Comparison of ENCODE assay signal across 24 cellular contexts in genomic region chr12:82009524-82009923, GRCh38.
"Had no signal": no experiment of that assay in that cellular context is flagged by ENCODE, and none has a peak within 500 bp of the region (broad histone marks: within the 10 kb centered on the region; RNA-seq: fewer than 3 reads in every experiment).

No MANE protein-coding gene starts in this region.

- H3K27me3 ChIP-seq: colonic mucosa, dorsolateral prefrontal cortex, esophagus muscularis mucosa, esophagus squamous epithelium, foreskin keratinocyte, gastrocnemius medialis, gastroesophageal sphincter, heart left ventricle had no signal

- H3K4me3 ChIP-seq: colonic mucosa, coronary artery, dorsolateral prefrontal cortex, esophagus muscularis mucosa, esophagus squamous epithelium, gastrocnemius medialis, gastroesophageal sphincter had no signal

- H3K4me1 ChIP-seq: colonic mucosa, esophagus muscularis mucosa, esophagus squamous epithelium, foreskin keratinocyte, gastrocnemius medialis, gastroesophageal sphincter, heart left ventricle had no signal

- H3K9me3 Mint-ChIP-seq: effector memory CD8-positive, alpha-beta T cell had no signal

- H3K9me3 ChIP-seq: colonic mucosa, esophagus muscularis mucosa, esophagus squamous epithelium, gastrocnemius medialis, gastroesophageal sphincter, heart left ventricle had no signal

- H3K36me3 ChIP-seq: colonic mucosa, esophagus muscularis mucosa, esophagus squamous epithelium, gastrocnemius medialis, gastroesophageal sphincter, heart left ventricle had no signal

- H3K27ac Mint-ChIP-seq: dendritic cell treated with granulocyte-macrophage colony-stimulating factor and Interleukin-4, amounts not matched to agents 40 ng/mL and 50 ng/mL, for 4 days; effector memory CD8-positive, alpha-beta T cell; endodermal cell had no signal

- DNase-seq: colonic mucosa; cortex of kidney; dermis blood vessel endothelial cell; dorsolateral prefrontal cortex; effector CD4-positive, alpha-beta T cell; effector CD8-positive, alpha-beta T cell; effector memory CD4-positive, alpha-beta T cell; effector memory CD8-positive, alpha-beta T cell; endodermal cell; erythroblast; esophagus squamous epithelium; foreskin fibroblast; foreskin keratinocyte; foreskin melanocyte; gastrocnemius medialis; glutamatergic neuron; head of caudate nucleus; heart left ventricle had no signal

- H3K27ac ChIP-seq: colonic mucosa, coronary artery, dorsolateral prefrontal cortex, epithelial cell of prostate, esophagus muscularis mucosa, esophagus squamous epithelium, foreskin keratinocyte, gastrocnemius medialis, gastroesophageal sphincter, heart left ventricle had no signal

- H3K4me3 Mint-ChIP-seq: dendritic cell treated with granulocyte-macrophage colony-stimulating factor and Interleukin-4, amounts not matched to agents 40 ng/mL and 50 ng/mL, for 4 days; effector memory CD8-positive, alpha-beta T cell; endodermal cell had no signal

- H3K4me1 Mint-ChIP-seq: endodermal cell had no signal

- H3K27me3 Mint-ChIP-seq: dendritic cell treated with granulocyte-macrophage colony-stimulating factor and Interleukin-4, amounts not matched to agents 40 ng/mL and 50 ng/mL, for 4 days; effector memory CD8-positive, alpha-beta T cell had no signal

- ATAC-seq: effector memory CD8-positive, alpha-beta T cell; esophagus mucosa; foreskin keratinocyte; gastrocnemius medialis; gastroesophageal sphincter; heart left ventricle had no signal
